ENCODE assay signal across 11 cellular contexts in the genomic region with DNA sequence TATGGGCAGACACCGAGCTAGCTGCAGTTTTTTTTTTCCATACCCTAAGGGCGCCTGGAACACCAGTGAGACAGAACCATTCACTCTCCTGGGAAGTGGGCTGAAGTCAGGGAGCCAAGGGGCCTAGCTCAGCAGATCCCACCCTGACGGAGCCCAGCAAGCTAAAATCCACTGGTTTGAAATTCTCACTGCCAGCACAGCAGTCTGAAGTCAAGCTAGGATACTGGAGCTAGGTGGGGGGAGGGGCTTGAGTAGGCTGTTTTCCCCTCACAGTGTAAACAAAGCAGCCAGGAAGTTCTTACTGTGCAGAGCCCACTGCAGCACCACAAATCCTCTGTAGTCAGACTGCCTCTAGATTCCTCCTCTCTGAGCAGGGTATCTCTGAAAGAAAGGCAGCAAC.
"Had no signal": no experiment of that assay in that cellular context is flagged by ENCODE, and none has a peak within 500 bp of the region (broad histone marks: within the 10 kb centered on the region; RNA-seq: fewer than 3 reads in every experiment).

No MANE protein-coding gene starts in this region.

- H3K4me1 ChIP-seq: breast epithelium, parathyroid adenoma, tibial artery had no signal

- DNase-seq: activated CD4-positive, alpha-beta T cell treated with anti-CD3 and anti-CD28 coated beads for 36 hours; activated CD8-positive, alpha-beta memory T cell treated with anti-CD3 and anti-CD28 coated beads, Interleukin-2, amount 50 U/mL, for 48 hours; activated CD8-positive, alpha-beta T cell treated with anti-CD3 and anti-CD28 coated beads, Interleukin-2, amount 10 ng/mL, durations not matched to agents 7 days and 5 days; aorta; dermis blood vessel endothelial cell; retina; SW 1271; tibial artery had no signal

- H3K4me1 Mint-ChIP-seq: activated CD4-positive, alpha-beta T cell treated with anti-CD3 and anti-CD28 coated beads for 36 hours had no signal

- H3K27me3 ChIP-seq: breast epithelium, tibial artery had no signal

- H3K4me3 ChIP-seq: breast epithelium, tibial artery had no signal

- ATAC-seq: activated CD4-positive, alpha-beta T cell treated with anti-CD3 and anti-CD28 coated beads for 36 hours; activated CD8-positive, alpha-beta T cell treated with anti-CD3 and anti-CD28 coated beads, Interleukin-2, amount 10 ng/mL, durations not matched to agents 7 days and 5 days; esophagus mucosa had no signal

- H3K27ac Mint-ChIP-seq: activated CD4-positive, alpha-beta T cell treated with anti-CD3 and anti-CD28 coated beads for 36 hours; activated CD8-positive, alpha-beta T cell treated with anti-CD3 and anti-CD28 coated beads, Interleukin-2, amount 10 ng/mL, durations not matched to agents 7 days and 5 days had no signal

- H3K27ac ChIP-seq: breast epithelium, parathyroid adenoma, tibial artery had no signal

- H3K4me3 Mint-ChIP-seq: activated CD4-positive, alpha-beta T cell treated with anti-CD3 and anti-CD28 coated beads for 36 hours; activated CD8-positive, alpha-beta T cell treated with anti-CD3 and anti-CD28 coated beads, Interleukin-2, amount 10 ng/mL, durations not matched to agents 7 days and 5 days had no signal

- H3K36me3 ChIP-seq: breast epithelium, tibial artery had no signal

- H3K27me3 Mint-ChIP-seq: activated CD4-positive, alpha-beta T cell treated with anti-CD3 and anti-CD28 coated beads for 36 hours had no signal

- H3K9ac ChIP-seq: parathyroid adenoma had no signal
